1 cellular context compared by ENCODE assay signal in genomic region chr11:65892137-65892540, GRCh38.
A peak's percentile ranks its signal among the peaks of the same experiment; 100 is the strongest.
TF ChIP-seq lines count a peak whose summit lies in the region.

No MANE protein-coding gene starts in this region.

TF ChIP-seq in A549, 52 proteins besides CTCF, POLR2A, EP300 and RAD21:
- TF ChIP-seq POLR2AphosphoS2 (conservative IDR thresholded peaks at IDR 0.05; ENCODE audit: low read length) = peak; percentile 72
- 0 out of 2 replicates have a peak, but pooled peaks have one; percentile 44 for TF ChIP-seq PBX3 (IDR thresholded peaks at IDR 0.05)
